In the genomic region with DNA sequence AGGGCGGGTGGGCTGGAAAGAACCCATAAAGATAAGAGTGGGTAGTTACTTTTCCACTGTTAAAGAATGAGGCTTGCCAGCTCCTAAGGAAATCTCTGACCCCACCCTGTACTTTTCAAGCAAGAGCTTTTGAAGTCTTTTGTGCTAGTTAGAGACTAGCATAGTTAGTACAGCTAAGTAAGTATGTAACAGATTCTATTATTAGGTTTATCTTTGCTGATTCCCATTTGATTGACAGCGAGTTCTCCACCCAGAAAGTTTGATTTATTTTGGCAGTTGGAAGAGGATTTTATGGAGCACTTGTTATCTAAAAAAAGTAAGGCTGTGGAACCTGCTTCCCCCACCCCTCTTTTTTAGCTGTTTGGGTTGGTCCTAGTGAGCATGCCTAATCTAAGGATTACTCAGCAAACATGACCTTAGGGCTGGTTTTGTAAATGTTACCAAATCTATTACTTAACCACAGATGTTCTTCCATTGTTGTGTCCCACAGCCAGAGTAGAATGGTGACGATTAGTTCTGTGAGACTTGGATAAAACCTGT, we compare ENCODE assay signal across 10 cellular contexts. TPM values are rescaled to one million over a fixed set of nuclear protein-coding genes. Genes with fewer than 3 reads are reported as not detected.
DNase-seq lines count a peak whose midpoint lies in the region; ATAC-seq and TF ChIP-seq lines count a peak whose summit lies in the region.
"Had no signal": no experiment of that assay in that cellular context is flagged by ENCODE, and none has a peak within 500 bp of the region (broad histone marks: within the 10 kb centered on the region; RNA-seq: fewer than 3 reads in every experiment).

No MANE protein-coding gene starts in this region.

- H3K4me3 ChIP-seq in mammary epithelial cell (replicated peaks in 1 of 3; ENCODE audit: insufficient read depth in 1 of 3, low read depth in 2 of 3, low read length in 3 of 3): no peak overlapping the region
- no peak overlapping the region for H3K4me3 ChIP-seq in lower lobe of right lung

- peak; percentile 72 to 84 for ATAC-seq in lower lobe of right lung
- ATAC-seq in GM18505 (IDR thresholded peaks at IDR 0.05; ENCODE audit: unreplicated experiment): no peak
- ATAC-seq in HG03135 (IDR thresholded peaks at IDR 0.05; ENCODE audit: unreplicated experiment): no peak
- ATAC-seq in GM21825 (IDR thresholded peaks at IDR 0.05; ENCODE audit: unreplicated experiment): no peak
- ATAC-seq: CD8-positive, alpha-beta T cell had no signal

- H3K36me3 ChIP-seq in mammary epithelial cell (ENCODE audit: insufficient read depth, low read length) (no peaks in the 10 kb centered on the region), lower lobe of right lung (no peaks in the 10 kb centered on the region)

- H3K27ac ChIP-seq in mammary epithelial cell (ENCODE audit: insufficient read depth, low read depth, low read length): peak overlapping the region; percentile 43
- peak overlapping the region; percentile 34 for H3K27ac ChIP-seq in lower lobe of right lung

- BruUV-seq in mammary epithelial cell (replicated peaks; lab: Mats Ljungman, UMichigan): no TSS peak

- peak overlapping the region; percentile 57 for H3K4me2 ChIP-seq in mammary epithelial cell (ENCODE audit: insufficient read depth, low read depth, low read length)

- H3K9me3 ChIP-seq in mammary epithelial cell (replicated peaks; ENCODE audit: insufficient read depth, low read length): no peaks in the 10 kb centered on the region
- H3K9me3 ChIP-seq in lower lobe of right lung: no peaks in the 10 kb centered on the region

- H2AFZ ChIP-seq in mammary epithelial cell (ENCODE audit: low read depth, low read length): no peak overlapping the region

- in situ Hi-C loops in mammary epithelial cell (cut with MboI; ENCODE audit: low sequenced_read_pairs in 2 of 2): no loop called here

- CTCF ChIA-PET in mammary epithelial cell (lab: Charles Lee; ENCODE audit: low non-redundant PET): interaction anchor here (0.7 kb wide), 1 partner anchor 39 kb away, joined by 4 read pairs; no protein-coding TSS in a partner anchor

- DNase-seq in AG08396 (ENCODE audit: low spot score): peak; percentile 9
- DNase-seq in M059J (ENCODE audit: low read depth): peak; percentile 93
- peak; percentile 87 for DNase-seq in mammary epithelial cell
- DNase-seq in lower lobe of right lung: no peak
- DNase-seq in activated CD4-positive, alpha-beta T cell treated with anti-CD3 and anti-CD28 coated beads, Interleukin-2, amount 50 U/mL, for 4 hours: no peak
- DNase-seq: CD8-positive, alpha-beta T cell; NCI-H187 treated with DMSO at 0.1 percent for 48 hours had no signal

- intact Hi-C loops in mammary epithelial cell (cut with micrococcal nuclease): loop anchor here (1.0 kb wide), 1 partner anchor 9 kb away; no protein-coding TSS in a partner anchor
- intact Hi-C loops in lower lobe of right lung (cut with DNase I): no loop called here

- no peak overlapping the region for H3K9ac ChIP-seq in mammary epithelial cell (ENCODE audit: insufficient read depth, low read length)

- H3K79me2 ChIP-seq in mammary epithelial cell (ENCODE audit: insufficient read depth, low read length): peaks cover 87% of the 10 kb centered on the region

- no peak for TF ChIP-seq CTCF in mammary epithelial cell (conservative IDR thresholded peaks at IDR 0.05 in 1 of 2, IDR thresholded peaks at IDR 0.05 in 1 of 2; ENCODE audit: extremely low read depth in 1 of 2, insufficient read depth in 1 of 2, low read depth in 1 of 2, low read length in 2 of 2)
- no peak for TF ChIP-seq CTCF in lower lobe of right lung (IDR thresholded peaks at IDR 0.05)

- no peak for TF ChIP-seq POLR2A in GM18505 (IDR thresholded peaks at IDR 0.05; ENCODE audit: borderline replicate concordance, extremely low read depth, insufficient read depth, insufficient read length)

- H3K4me1 ChIP-seq in mammary epithelial cell (ENCODE audit: insufficient read depth, low read length): peaks cover 29% of the 10 kb centered on the region
- H3K4me1 ChIP-seq in lower lobe of right lung: peaks cover 72% of the 10 kb centered on the region

- H3K27me3 ChIP-seq in mammary epithelial cell (ENCODE audit: insufficient read depth, low read length) (no peaks in the 10 kb centered on the region), lower lobe of right lung (ENCODE audit: low read depth) (no peaks in the 10 kb centered on the region)

- WGBS in mammary epithelial cell (ENCODE audit: low coverage, missing lambda C conversion rate): 30% methylated on average over 3 of the region's 3 CpGs

- H4K20me1 ChIP-seq in mammary epithelial cell (ENCODE audit: insufficient read depth, low read length): no peaks in the 10 kb centered on the region

- dilution Hi-C loops in mammary epithelial cell (cut with HindIII; ENCODE audit: low sequenced_read_pairs): no loop called here

RNA-seq across cellular contexts. Expression of a gene that starts 57.6 kb away (rescaled TPM):
- total RNA-seq in M059J (2014; rRNA removed; shearing (Covaris generic)): 55.0 and 79.0 TPM in 2 replicates
- total RNA-seq in mammary epithelial cell (100 to 1,000 TPM; 161 to 200 TPM), lower lobe of right lung (153 TPM)
- polyA plus RNA-seq in mammary epithelial cell: 12.0 TPM
- polyA minus RNA-seq in mammary epithelial cell: 109 TPM

Comparison
In these comparisons a context has a peak if more than half of its experiments do, and no peak if none do; other contexts are left out.
1. DNase-seq: peak in AG08396 (single experiment), M059J (single experiment) and mammary epithelial cell (single experiment); none in lower lobe of right lung (single experiment) and activated CD4-positive, alpha-beta T cell treated with anti-CD3 and anti-CD28 coated beads, Interleukin-2, amount 50 U/mL, for 4 hours (0 of 2).
2. ATAC-seq: peak in lower lobe of right lung (2 of 2); none in GM18505 (single experiment), HG03135 (single experiment) and GM21825 (single experiment).